In the genomic region with DNA sequence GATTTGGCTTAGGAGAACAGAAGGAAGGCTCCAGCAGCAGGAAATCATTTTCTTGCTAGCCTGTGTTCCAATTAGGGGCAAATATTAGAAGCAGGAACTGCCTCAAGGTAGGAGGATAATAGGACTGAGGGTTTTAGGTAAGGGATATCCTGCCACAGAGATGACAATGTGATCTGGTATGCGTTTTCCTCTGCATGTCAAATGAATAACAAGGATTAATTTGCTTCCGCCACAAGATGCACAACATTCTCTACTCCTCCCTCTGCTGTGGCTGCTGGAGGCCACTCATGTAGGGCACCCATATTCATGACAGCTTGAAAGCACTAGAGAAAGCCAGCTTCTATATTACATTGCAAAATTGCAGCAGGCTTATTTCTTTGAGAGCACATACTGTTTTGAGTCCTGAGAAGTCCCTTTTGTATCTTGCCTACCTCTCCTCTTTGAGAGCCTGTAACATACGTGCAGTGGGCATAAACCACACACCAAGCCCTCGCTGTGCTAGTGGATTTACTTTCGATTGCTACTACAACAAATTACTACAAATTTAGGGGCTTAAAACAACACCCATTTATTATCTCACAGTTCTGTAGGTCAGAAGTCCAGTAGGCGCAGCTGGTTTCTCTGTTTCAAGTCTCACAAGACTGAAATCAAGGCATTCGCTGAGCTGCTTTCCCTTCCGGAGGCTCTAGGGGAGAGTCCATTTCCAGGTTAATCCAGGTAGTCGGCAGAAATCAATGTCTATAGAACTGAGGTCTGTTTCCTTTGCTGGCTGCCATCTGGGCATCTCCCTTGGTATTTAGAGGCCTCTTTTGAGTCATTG, we compare ENCODE assay signal across 16 cellular contexts. TPM values are rescaled to one million over a fixed set of nuclear protein-coding genes. Genes with fewer than 3 reads are reported as not detected.
DNase-seq lines count a peak whose midpoint lies in the region; ATAC-seq and TF ChIP-seq lines count a peak whose summit lies in the region.
"Had no signal": no experiment of that assay in that cellular context is flagged by ENCODE, and none has a peak within 500 bp of the region (broad histone marks: within the 10 kb centered on the region; RNA-seq: fewer than 3 reads in every experiment).

No MANE protein-coding gene starts in this region.

- H3K4me3 ChIP-seq in Karpas-422 (ENCODE audit: low read length) (0 out of 2 replicates have a peak overlapping the region, but pooled peaks have one; percentile 8), neutrophil (ENCODE audit: low read depth in 1 of 2, low read length in 1 of 2) (no peak overlapping the region)
- H3K4me3 ChIP-seq: SK-N-MC, suprapubic skin had no signal

- H3K27me3 Mint-ChIP-seq in activated CD4-positive, alpha-beta T cell treated with anti-CD3 and anti-CD28 coated beads, Interleukin-2, amount 10 ng/mL, durations not matched to agents 24 days and 14 days, result no peaks in the 10 kb centered on the region
- no peaks in the 10 kb centered on the region for H3K27me3 Mint-ChIP-seq in activated CD4-positive, alpha-beta T cell treated with anti-CD3 and anti-CD28 coated beads for 36 hours
- H3K27me3 Mint-ChIP-seq in activated naive CD8-positive, alpha-beta T cell treated with anti-CD3 and anti-CD28 coated beads, Interleukin-2, amount 50 U/mL, for 24 hours, result no peaks in the 10 kb centered on the region
- H3K27me3 Mint-ChIP-seq in T-helper 2 cell treated with Interferon-gamma antibody and Interleukin-4, amounts not matched to agents 5 μg/mL and 100 μg/mL, for 36 hours (ENCODE audit: low read depth), result no peaks in the 10 kb centered on the region
- H3K27me3 Mint-ChIP-seq in WTC11 (ENCODE audit: low read depth), result peaks cover 20% of the 10 kb centered on the region

- no peaks in the 10 kb centered on the region for H3K79me2 ChIP-seq in Karpas-422 (ENCODE audit: low read length)

- intact Hi-C loops in activated CD4-positive, alpha-beta T cell treated with anti-CD3 and anti-CD28 coated beads, Interleukin-2, amount 10 ng/mL, durations not matched to agents 24 days and 14 days (cut with micrococcal nuclease), result no loop called here
- intact Hi-C loops in activated CD4-positive, alpha-beta T cell treated with anti-CD3 and anti-CD28 coated beads for 36 hours (cut with DNase I, micrococcal nuclease), result no loop called here

- H3K9me3 Mint-ChIP-seq in activated CD4-positive, alpha-beta T cell treated with anti-CD3 and anti-CD28 coated beads, Interleukin-2, amount 10 ng/mL, durations not matched to agents 24 days and 14 days, result peaks cover 5% of the 10 kb centered on the region
- peaks cover under 1% of the 10 kb centered on the region for H3K9me3 Mint-ChIP-seq in activated CD4-positive, alpha-beta T cell treated with anti-CD3 and anti-CD28 coated beads for 36 hours (ENCODE audit: low read depth)
- peaks cover under 1% of the 10 kb centered on the region for H3K9me3 Mint-ChIP-seq in activated naive CD8-positive, alpha-beta T cell treated with anti-CD3 and anti-CD28 coated beads, Interleukin-2, amount 50 U/mL, for 24 hours
- H3K9me3 Mint-ChIP-seq in T-helper 2 cell treated with Interferon-gamma antibody and Interleukin-4, amounts not matched to agents 5 μg/mL and 100 μg/mL, for 36 hours, result peaks cover under 1% of the 10 kb centered on the region
- H3K9me3 Mint-ChIP-seq in WTC11, result no peaks in the 10 kb centered on the region; the same call in 1 of the 2 replicates

- H3K27ac Mint-ChIP-seq in activated CD4-positive, alpha-beta T cell treated with anti-CD3 and anti-CD28 coated beads, Interleukin-2, amount 10 ng/mL, durations not matched to agents 24 days and 14 days, result no peak overlapping the region
- no peak overlapping the region for H3K27ac Mint-ChIP-seq in activated CD4-positive, alpha-beta T cell treated with anti-CD3 and anti-CD28 coated beads for 36 hours
- no peak overlapping the region for H3K27ac Mint-ChIP-seq in activated naive CD8-positive, alpha-beta T cell treated with anti-CD3 and anti-CD28 coated beads, Interleukin-2, amount 50 U/mL, for 24 hours
- H3K27ac Mint-ChIP-seq in T-helper 2 cell treated with Interferon-gamma antibody and Interleukin-4, amounts not matched to agents 5 μg/mL and 100 μg/mL, for 36 hours, result no peak overlapping the region
- H3K27ac Mint-ChIP-seq in WTC11, result no peak overlapping the region

- H3K27me3 ChIP-seq in Karpas-422 (ENCODE audit: low read length) (no peaks in the 10 kb centered on the region), neutrophil (no peaks in the 10 kb centered on the region)
- H3K27me3 ChIP-seq: suprapubic skin had no signal

- no peak overlapping the region for H3K9ac ChIP-seq in Karpas-422 (ENCODE audit: low read length)

- no peaks in the 10 kb centered on the region for H3K9me2 ChIP-seq in Karpas-422 (replicated peaks; ENCODE audit: insufficient read depth, low read length)

- H3K4me1 Mint-ChIP-seq in activated CD4-positive, alpha-beta T cell treated with anti-CD3 and anti-CD28 coated beads, Interleukin-2, amount 10 ng/mL, durations not matched to agents 24 days and 14 days, result peaks cover 53% of the 10 kb centered on the region
- H3K4me1 Mint-ChIP-seq in activated CD4-positive, alpha-beta T cell treated with anti-CD3 and anti-CD28 coated beads for 36 hours, result peaks cover 65% of the 10 kb centered on the region
- peaks cover 82% of the 10 kb centered on the region for H3K4me1 Mint-ChIP-seq in activated naive CD8-positive, alpha-beta T cell treated with anti-CD3 and anti-CD28 coated beads, Interleukin-2, amount 50 U/mL, for 24 hours
- H3K4me1 Mint-ChIP-seq in T-helper 2 cell treated with Interferon-gamma antibody and Interleukin-4, amounts not matched to agents 5 μg/mL and 100 μg/mL, for 36 hours (ENCODE audit: low read depth), result peaks cover 60% of the 10 kb centered on the region
- H3K4me1 Mint-ChIP-seq in WTC11, result peaks cover 8% of the 10 kb centered on the region; the same call in 1 of the 2 replicates

- POLR2A ChIA-PET in activated CD4-positive, alpha-beta T cell treated with anti-CD3 and anti-CD28 coated beads for 36 hours (lab: Charles Lee), result interaction anchor here (0.6 kb wide), 1 partner anchor 31 kb away, joined by 3 read pairs; no protein-coding TSS in a partner anchor
- POLR2A ChIA-PET in WTC11 (lab: Charles Lee), result no interaction called here

- DNase-seq in activated CD4-positive, alpha-beta T cell treated with anti-CD3 and anti-CD28 coated beads, Interleukin-2, amount 10 ng/mL, durations not matched to agents 24 days and 14 days, result peak; percentile 52
- DNase-seq in activated CD4-positive, alpha-beta T cell treated with anti-CD3 and anti-CD28 coated beads for 36 hours, result no peak
- DNase-seq in Karpas-422 (no peak), WTC11 (ENCODE audit: low spot score) (no peak)
- DNase-seq in activated naive CD8-positive, alpha-beta T cell treated with anti-CD3 and anti-CD28 coated beads, Interleukin-2, amount 50 U/mL, for 24 hours, result no peak
- DNase-seq in T-helper 2 cell treated with Interferon-gamma antibody and Interleukin-4, amounts not matched to agents 5 μg/mL and 100 μg/mL, for 36 hours (ENCODE audit: low spot score), result no peak
- DNase-seq: activated T-cell treated with anti-CD3 and anti-CD28 coated beads, Interleukin-2, amount 50 U/mL, for 4 hours; dermis blood vessel endothelial cell; mesenchymal stem cell; NCI-H2081 treated with DMSO at 0.1 percent for 48 hours had no signal

- peak overlapping the region; percentile 54 for H3K4me2 ChIP-seq in Karpas-422 (ENCODE audit: low read depth, low read length, poor library complexity, severe bottlenecking)

- no peak for TF ChIP-seq CTCF in neutrophil (IDR thresholded peaks at IDR 0.05)
- no peak for TF ChIP-seq CTCF in WTC11 (IDR thresholded peaks at IDR 0.05)

- H3K36me3 ChIP-seq in Karpas-422 (ENCODE audit: insufficient read depth, low read length), result no peaks in the 10 kb centered on the region; the same call in 1 of the 2 replicates
- no peaks in the 10 kb centered on the region for H3K36me3 ChIP-seq in neutrophil
- H3K36me3 ChIP-seq: suprapubic skin had no signal

- no peaks in the 10 kb centered on the region for H4K20me1 ChIP-seq in Karpas-422 (ENCODE audit: insufficient read depth, low read depth, low read length)

- H2AFZ ChIP-seq in Karpas-422 (ENCODE audit: low read length), result no peak overlapping the region

- H3K9me3 ChIP-seq in Karpas-422 (ENCODE audit: low read length), result no peaks in the 10 kb centered on the region
- no peaks in the 10 kb centered on the region for H3K9me3 ChIP-seq in neutrophil
- H3K9me3 ChIP-seq: suprapubic skin had no signal

- H3K36me3 Mint-ChIP-seq in activated CD4-positive, alpha-beta T cell treated with anti-CD3 and anti-CD28 coated beads, Interleukin-2, amount 10 ng/mL, durations not matched to agents 24 days and 14 days (ENCODE audit: low read depth), result no peaks in the 10 kb centered on the region
- peaks cover 1% of the 10 kb centered on the region for H3K36me3 Mint-ChIP-seq in activated CD4-positive, alpha-beta T cell treated with anti-CD3 and anti-CD28 coated beads for 36 hours (ENCODE audit: low read depth)
- H3K36me3 Mint-ChIP-seq in activated naive CD8-positive, alpha-beta T cell treated with anti-CD3 and anti-CD28 coated beads, Interleukin-2, amount 50 U/mL, for 24 hours (ENCODE audit: low read depth), result no peaks in the 10 kb centered on the region
- H3K36me3 Mint-ChIP-seq in T-helper 2 cell treated with Interferon-gamma antibody and Interleukin-4, amounts not matched to agents 5 μg/mL and 100 μg/mL, for 36 hours (ENCODE audit: low read depth), result peaks cover 3% of the 10 kb centered on the region
- no peaks in the 10 kb centered on the region for H3K36me3 Mint-ChIP-seq in WTC11

- H3K4me1 ChIP-seq in Karpas-422 (ENCODE audit: low read length), result peaks cover 82% of the 10 kb centered on the region
- H3K4me1 ChIP-seq in neutrophil (ENCODE audit: control insufficient read depth in 1 of 2, insufficient read depth in 1 of 2, low read depth in 1 of 2, low read length in 1 of 2), result peaks cover 57 to 59% of the 10 kb centered on the region in 2 experiments

- ATAC-seq in activated CD4-positive, alpha-beta T cell treated with anti-CD3 and anti-CD28 coated beads for 36 hours, result no peak
- ATAC-seq in activated naive CD8-positive, alpha-beta T cell treated with anti-CD3 and anti-CD28 coated beads, Interleukin-2, amount 50 U/mL, for 24 hours, result no peak
- ATAC-seq in GM21786 (IDR thresholded peaks at IDR 0.05; ENCODE audit: unreplicated experiment), result no peak
- ATAC-seq in WTC11, result no peak
- ATAC-seq: activated CD4-positive, CD25-positive, alpha-beta regulatory T cell treated with anti-CD3 and anti-CD28 coated beads, Interleukin-2, amount 50 U/mL, for 24 hours; activated T-cell treated with anti-CD3 and anti-CD28 coated beads, Interleukin-2, amount 50 U/mL, for 4 hours; HCT116 had no signal

- H3K27ac ChIP-seq in Karpas-422 (ENCODE audit: low read length) (peak overlapping the region; percentile 3; the same call in 1 of the 2 replicates), neutrophil (peak overlapping the region; percentile 88)
- H3K27ac ChIP-seq: SK-N-MC, suprapubic skin had no signal

- CTCF ChIA-PET in activated CD4-positive, alpha-beta T cell treated with anti-CD3 and anti-CD28 coated beads for 36 hours (lab: Charles Lee), result no interaction called here
- CTCF ChIA-PET in WTC11 (lab: Charles Lee), result interaction anchor here (1.2 kb wide), 1 partner anchor 381 kb away, joined by 3 read pairs; no protein-coding TSS in a partner anchor

- no peak overlapping the region for H3K4me3 Mint-ChIP-seq in activated CD4-positive, alpha-beta T cell treated with anti-CD3 and anti-CD28 coated beads, Interleukin-2, amount 10 ng/mL, durations not matched to agents 24 days and 14 days
- no peak overlapping the region for H3K4me3 Mint-ChIP-seq in activated CD4-positive, alpha-beta T cell treated with anti-CD3 and anti-CD28 coated beads for 36 hours
- peak overlapping the region; percentile 26 for H3K4me3 Mint-ChIP-seq in activated naive CD8-positive, alpha-beta T cell treated with anti-CD3 and anti-CD28 coated beads, Interleukin-2, amount 50 U/mL, for 24 hours
- H3K4me3 Mint-ChIP-seq in T-helper 2 cell treated with Interferon-gamma antibody and Interleukin-4, amounts not matched to agents 5 μg/mL and 100 μg/mL, for 36 hours, result no peak overlapping the region
- H3K4me3 Mint-ChIP-seq in WTC11, result no peak overlapping the region
- H3K4me3 Mint-ChIP-seq: activated T-cell treated with anti-CD3 and anti-CD28 coated beads, Interleukin-2, amount 50 U/mL, for 4 hours had no signal

RNA-seq across cellular contexts. Expression of a gene that starts 5.9 kb away (rescaled TPM):
- total RNA-seq in activated CD4-positive, alpha-beta T cell treated with anti-CD3 and anti-CD28 coated beads, Interleukin-2, amount 10 ng/mL, durations not matched to agents 24 days and 14 days, result 104 and 109 TPM in 2 replicates
- 100 to 1,000 TPM in 1 of 2 experiments, 10 to 100 TPM in 1; 58.6 to 104 TPM for total RNA-seq in activated CD4-positive, alpha-beta T cell treated with anti-CD3 and anti-CD28 coated beads for 36 hours
- 119 and 180 TPM in 2 replicates for total RNA-seq in Karpas-422 (2014; rRNA removed; shearing (Covaris generic); ENCODE audit: low replicate concordance)
- 16.3 to 22.7 TPM (median 22.6 TPM) in 3 replicates for total RNA-seq in WTC11 (2021)
